11 cellular contexts compared by ENCODE assay signal in the genomic region with DNA sequence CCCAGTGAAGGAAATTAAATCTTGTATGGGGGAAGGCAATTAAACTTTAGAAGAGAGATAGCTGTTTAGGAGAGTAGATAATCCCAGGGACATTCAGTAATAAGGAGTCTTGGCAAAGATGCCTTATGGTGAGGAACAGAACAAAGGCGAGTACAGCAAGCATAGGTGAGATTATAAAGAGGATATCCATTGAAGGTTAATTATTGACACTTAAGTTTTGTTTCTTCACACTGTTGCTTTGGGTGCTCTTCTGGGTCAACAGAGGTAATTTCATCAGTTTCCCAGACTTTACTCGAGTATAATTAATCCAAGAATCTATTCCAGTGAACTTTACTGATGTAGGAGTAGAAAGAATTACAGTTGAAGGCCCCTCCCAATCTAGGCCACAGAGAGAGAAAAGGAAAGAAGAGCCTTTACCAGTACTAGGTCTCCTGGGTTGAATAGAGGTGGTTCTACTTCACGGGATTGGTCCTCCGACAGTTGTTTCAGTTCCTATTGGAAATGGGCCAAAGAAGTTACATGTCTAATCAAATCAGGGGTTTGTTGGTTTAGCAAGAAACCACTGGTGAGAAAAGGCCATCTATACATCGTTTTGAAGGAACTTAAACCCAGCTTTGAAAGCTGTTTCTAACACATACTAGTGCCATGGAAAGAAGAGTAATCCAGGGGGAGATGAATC.
DNase-seq lines count a peak whose midpoint lies in the region; ATAC-seq and TF ChIP-seq lines count a peak whose summit lies in the region.
"Had no signal": no experiment of that assay in that cellular context is flagged by ENCODE, and none has a peak within 500 bp of the region (broad histone marks: within the 10 kb centered on the region; RNA-seq: fewer than 3 reads in every experiment).

No MANE protein-coding gene starts in this region.

- DNase-seq in NOMO-1 treated with dmso at 0.1 percent for 144 hours (lab: John Stamatoyannopoulos, UW; ENCODE audit: unreplicated experiment) (peak; percentile 26), NCI-H226 (no peak), AG08395 (ENCODE audit: low spot score) (no peak)
- DNase-seq in stimulated activated CD4-positive, alpha-beta T cell treated with anti-CD3 and anti-CD28 coated beads, Interleukin-4, amount 100 ng/mL, for 4 hours = no peak
- DNase-seq: EL; stimulated activated CD4-positive, alpha-beta T cell treated with anti-CD3 and anti-CD28 coated beads, Interleukin-1b, Interleukin-23, amount 100 ng/mL, for 48 hours; stimulated activated naive CD4-positive, alpha-beta T cell treated with Interleukin-2 at 50 U/mL for 16 hours had no signal

- ATAC-seq in GM18520 (IDR thresholded peaks at IDR 0.05; ENCODE audit: unreplicated experiment) (peak; percentile 76), GM21423 (IDR thresholded peaks at IDR 0.05; ENCODE audit: unreplicated experiment) (peak; percentile 81), HG03095 (IDR thresholded peaks at IDR 0.05; ENCODE audit: unreplicated experiment) (peak; percentile 80), SK-N-SH treated with all-trans-retinoic acid at 6 μM for 48 hours (no peak)

TF ChIP-seq in SK-N-SH treated with all-trans-retinoic acid at 6 μM for 48 hours, 23 proteins besides CTCF, POLR2A, EP300 and RAD21:
- no peak for TF ChIP-seq OSR1 (CRISPR knock-in tag; IDR thresholded peaks at IDR 0.05)
- no peak for TF ChIP-seq ZNF70 (CRISPR knock-in tag; IDR thresholded peaks at IDR 0.05)
- TF ChIP-seq ZFP30 (CRISPR knock-in tag; IDR thresholded peaks at IDR 0.05) = no peak
- no peak for TF ChIP-seq PPARA (CRISPR knock-in tag; IDR thresholded peaks at IDR 0.05; ENCODE audit: borderline replicate concordance)
- TF ChIP-seq ARNTL (CRISPR knock-in tag; IDR thresholded peaks at IDR 0.05; ENCODE audit: borderline replicate concordance, low read depth) = no peak
- TF ChIP-seq BACH2 (CRISPR knock-in tag; IDR thresholded peaks at IDR 0.05; ENCODE audit: borderline replicate concordance) = no peak
- TF ChIP-seq, protein P1, sequence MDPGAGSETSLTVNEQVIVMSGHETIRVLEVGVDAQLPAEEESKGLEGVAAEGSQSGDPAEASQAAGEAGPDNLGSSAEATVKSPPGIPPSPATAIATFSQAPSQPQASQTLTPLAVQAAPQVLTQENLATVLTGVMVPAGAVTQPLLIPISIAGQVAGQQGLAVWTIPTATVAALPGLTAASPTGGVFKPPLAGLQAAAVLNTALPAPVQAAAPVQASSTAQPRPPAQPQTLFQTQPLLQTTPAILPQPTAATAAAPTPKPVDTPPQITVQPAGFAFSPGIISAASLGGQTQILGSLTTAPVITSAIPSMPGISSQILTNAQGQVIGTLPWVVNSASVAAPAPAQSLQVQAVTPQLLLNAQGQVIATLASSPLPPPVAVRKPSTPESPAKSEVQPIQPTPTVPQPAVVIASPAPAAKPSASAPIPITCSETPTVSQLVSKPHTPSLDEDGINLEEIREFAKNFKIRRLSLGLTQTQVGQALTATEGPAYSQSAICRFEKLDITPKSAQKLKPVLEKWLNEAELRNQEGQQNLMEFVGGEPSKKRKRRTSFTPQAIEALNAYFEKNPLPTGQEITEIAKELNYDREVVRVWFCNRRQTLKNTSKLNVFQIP (CRISPR knock-in tag; IDR thresholded peaks at IDR 0.05; ENCODE audit: borderline replicate concordance, low read depth) = no peak
- TF ChIP-seq CSDC2 (CRISPR knock-in tag; IDR thresholded peaks at IDR 0.05) = no peak
- TF ChIP-seq ISL1 (CRISPR knock-in tag; IDR thresholded peaks at IDR 0.05) = no peak
- TF ChIP-seq ESRRG (CRISPR knock-in tag; IDR thresholded peaks at IDR 0.05) = no peak
- TF ChIP-seq ZNF8 (CRISPR knock-in tag; IDR thresholded peaks at IDR 0.05) = no peak
- TF ChIP-seq TCF4 (CRISPR knock-in tag; IDR thresholded peaks at IDR 0.05; ENCODE audit: borderline replicate concordance) = no peak
- TF ChIP-seq ZNF565 (CRISPR knock-in tag; conservative IDR thresholded peaks at IDR 0.05; ENCODE audit: low read depth) = no peak
- TF ChIP-seq, protein P2, sequence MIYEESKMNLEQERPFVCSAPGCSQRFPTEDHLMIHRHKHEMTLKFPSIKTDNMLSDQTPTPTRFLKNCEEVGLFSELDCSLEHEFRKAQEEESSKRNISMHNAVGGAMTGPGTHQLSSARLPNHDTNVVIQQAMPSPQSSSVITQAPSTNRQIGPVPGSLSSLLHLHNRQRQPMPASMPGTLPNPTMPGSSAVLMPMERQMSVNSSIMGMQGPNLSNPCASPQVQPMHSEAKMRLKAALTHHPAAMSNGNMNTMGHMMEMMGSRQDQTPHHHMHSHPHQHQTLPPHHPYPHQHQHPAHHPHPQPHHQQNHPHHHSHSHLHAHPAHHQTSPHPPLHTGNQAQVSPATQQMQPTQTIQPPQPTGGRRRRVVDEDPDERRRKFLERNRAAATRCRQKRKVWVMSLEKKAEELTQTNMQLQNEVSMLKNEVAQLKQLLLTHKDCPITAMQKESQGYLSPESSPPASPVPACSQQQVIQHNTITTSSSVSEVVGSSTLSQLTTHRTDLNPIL (CRISPR knock-in tag; IDR thresholded peaks at IDR 0.05; ENCODE audit: low read depth) = no peak
- TF ChIP-seq, protein P3, sequence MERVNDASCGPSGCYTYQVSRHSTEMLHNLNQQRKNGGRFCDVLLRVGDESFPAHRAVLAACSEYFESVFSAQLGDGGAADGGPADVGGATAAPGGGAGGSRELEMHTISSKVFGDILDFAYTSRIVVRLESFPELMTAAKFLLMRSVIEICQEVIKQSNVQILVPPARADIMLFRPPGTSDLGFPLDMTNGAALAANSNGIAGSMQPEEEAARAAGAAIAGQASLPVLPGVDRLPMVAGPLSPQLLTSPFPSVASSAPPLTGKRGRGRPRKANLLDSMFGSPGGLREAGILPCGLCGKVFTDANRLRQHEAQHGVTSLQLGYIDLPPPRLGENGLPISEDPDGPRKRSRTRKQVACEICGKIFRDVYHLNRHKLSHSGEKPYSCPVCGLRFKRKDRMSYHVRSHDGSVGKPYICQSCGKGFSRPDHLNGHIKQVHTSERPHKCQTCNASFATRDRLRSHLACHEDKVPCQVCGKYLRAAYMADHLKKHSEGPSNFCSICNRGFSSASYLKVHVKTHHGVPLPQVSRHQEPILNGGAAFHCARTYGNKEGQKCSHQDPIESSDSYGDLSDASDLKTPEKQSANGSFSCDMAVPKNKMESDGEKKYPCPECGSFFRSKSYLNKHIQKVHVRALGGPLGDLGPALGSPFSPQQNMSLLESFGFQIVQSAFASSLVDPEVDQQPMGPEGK (CRISPR knock-in tag; IDR thresholded peaks at IDR 0.05; ENCODE audit: borderline replicate concordance) = no peak
- TF ChIP-seq TOX (CRISPR knock-in tag; IDR thresholded peaks at IDR 0.05; ENCODE audit: borderline replicate concordance) = no peak
